In the genomic region with DNA sequence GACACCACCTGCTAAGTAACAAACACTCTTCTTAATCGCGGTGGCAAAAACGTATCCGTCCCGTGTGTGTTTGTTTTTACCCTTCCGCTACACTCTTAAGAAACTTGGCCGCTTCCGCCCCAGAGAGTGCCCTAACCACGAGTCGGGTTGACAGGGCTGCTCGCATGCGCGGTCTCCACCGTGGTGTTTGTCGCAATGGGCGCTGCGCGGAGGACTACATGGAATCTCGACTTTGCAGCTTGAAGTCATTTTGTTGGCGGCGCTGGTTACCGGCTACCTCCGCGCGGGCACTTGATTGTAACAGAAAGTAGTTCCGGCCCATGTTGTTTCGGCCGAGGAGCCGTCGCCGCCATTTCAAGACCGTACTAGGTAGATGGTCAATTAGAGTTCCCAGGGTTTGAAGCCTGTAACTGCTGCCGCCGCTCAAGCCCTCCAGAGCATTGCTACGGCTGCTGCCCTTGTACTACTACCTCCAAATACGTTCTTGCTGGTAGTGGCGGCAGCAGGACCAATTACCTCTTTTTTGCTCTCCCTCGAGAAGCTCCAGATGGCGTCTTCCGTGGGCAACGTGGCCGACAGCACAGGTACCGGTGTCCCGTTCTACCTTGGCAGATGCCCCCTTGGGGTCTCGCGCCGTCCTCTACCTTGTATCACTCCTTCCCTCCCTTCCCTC, we compare ENCODE assay signal across 1 cellular context.
A peak's percentile ranks its signal among the peaks of the same experiment; 100 is the strongest.
TF ChIP-seq lines count a peak whose summit lies in the region.

OGT (plus strand) TSS at position 352 of the 673 bp plus-strand sequence; CDS start at position 548, 196 bp downstream.

TF ChIP-seq in K562, 482 proteins besides CTCF, POLR2A, EP300 and RAD21 (continued from another document and continues in another):
- TF ChIP-seq, protein P1, sequence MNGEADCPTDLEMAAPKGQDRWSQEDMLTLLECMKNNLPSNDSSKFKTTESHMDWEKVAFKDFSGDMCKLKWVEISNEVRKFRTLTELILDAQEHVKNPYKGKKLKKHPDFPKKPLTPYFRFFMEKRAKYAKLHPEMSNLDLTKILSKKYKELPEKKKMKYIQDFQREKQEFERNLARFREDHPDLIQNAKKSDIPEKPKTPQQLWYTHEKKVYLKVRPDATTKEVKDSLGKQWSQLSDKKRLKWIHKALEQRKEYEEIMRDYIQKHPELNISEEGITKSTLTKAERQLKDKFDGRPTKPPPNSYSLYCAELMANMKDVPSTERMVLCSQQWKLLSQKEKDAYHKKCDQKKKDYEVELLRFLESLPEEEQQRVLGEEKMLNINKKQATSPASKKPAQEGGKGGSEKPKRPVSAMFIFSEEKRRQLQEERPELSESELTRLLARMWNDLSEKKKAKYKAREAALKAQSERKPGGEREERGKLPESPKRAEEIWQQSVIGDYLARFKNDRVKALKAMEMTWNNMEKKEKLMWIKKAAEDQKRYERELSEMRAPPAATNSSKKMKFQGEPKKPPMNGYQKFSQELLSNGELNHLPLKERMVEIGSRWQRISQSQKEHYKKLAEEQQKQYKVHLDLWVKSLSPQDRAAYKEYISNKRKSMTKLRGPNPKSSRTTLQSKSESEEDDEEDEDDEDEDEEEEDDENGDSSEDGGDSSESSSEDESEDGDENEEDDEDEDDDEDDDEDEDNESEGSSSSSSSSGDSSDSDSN (IDR thresholded peaks at IDR 0.05; ENCODE audit: borderline replicate concordance in 1 of 2, low read depth in 2 of 2, low read length in 2 of 2): 0 out of 4 replicates have a peak, but pooled peaks of 1 of the 2 experiments have one; percentile 76
- TF ChIP-seq PHTF2 (CRISPR knock-in tag; IDR thresholded peaks at IDR 0.05): no peak
- TF ChIP-seq SMARCA5 (IDR thresholded peaks at IDR 0.05): no peak
- TF ChIP-seq, protein P2, sequence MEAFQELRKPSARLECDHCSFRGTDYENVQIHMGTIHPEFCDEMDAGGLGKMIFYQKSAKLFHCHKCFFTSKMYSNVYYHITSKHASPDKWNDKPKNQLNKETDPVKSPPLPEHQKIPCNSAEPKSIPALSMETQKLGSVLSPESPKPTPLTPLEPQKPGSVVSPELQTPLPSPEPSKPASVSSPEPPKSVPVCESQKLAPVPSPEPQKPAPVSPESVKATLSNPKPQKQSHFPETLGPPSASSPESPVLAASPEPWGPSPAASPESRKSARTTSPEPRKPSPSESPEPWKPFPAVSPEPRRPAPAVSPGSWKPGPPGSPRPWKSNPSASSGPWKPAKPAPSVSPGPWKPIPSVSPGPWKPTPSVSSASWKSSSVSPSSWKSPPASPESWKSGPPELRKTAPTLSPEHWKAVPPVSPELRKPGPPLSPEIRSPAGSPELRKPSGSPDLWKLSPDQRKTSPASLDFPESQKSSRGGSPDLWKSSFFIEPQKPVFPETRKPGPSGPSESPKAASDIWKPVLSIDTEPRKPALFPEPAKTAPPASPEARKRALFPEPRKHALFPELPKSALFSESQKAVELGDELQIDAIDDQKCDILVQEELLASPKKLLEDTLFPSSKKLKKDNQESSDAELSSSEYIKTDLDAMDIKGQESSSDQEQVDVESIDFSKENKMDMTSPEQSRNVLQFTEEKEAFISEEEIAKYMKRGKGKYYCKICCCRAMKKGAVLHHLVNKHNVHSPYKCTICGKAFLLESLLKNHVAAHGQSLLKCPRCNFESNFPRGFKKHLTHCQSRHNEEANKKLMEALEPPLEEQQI (IDR thresholded peaks at IDR 0.05): no peak
- no peak for TF ChIP-seq ZNF324 (CRISPR knock-in tag; IDR thresholded peaks at IDR 0.05)
- no peak for TF ChIP-seq CBFA2T2 (conservative IDR thresholded peaks at IDR 0.05)
- TF ChIP-seq ZZZ3 (IDR thresholded peaks at IDR 0.05): no peak; the same call in 1 of the 2 replicates
- TF ChIP-seq MAFK (IDR thresholded peaks at IDR 0.05; ENCODE audit: low read length): peak; percentile 35; the same call in 1 of the 2 replicates
- TF ChIP-seq, protein P3, sequence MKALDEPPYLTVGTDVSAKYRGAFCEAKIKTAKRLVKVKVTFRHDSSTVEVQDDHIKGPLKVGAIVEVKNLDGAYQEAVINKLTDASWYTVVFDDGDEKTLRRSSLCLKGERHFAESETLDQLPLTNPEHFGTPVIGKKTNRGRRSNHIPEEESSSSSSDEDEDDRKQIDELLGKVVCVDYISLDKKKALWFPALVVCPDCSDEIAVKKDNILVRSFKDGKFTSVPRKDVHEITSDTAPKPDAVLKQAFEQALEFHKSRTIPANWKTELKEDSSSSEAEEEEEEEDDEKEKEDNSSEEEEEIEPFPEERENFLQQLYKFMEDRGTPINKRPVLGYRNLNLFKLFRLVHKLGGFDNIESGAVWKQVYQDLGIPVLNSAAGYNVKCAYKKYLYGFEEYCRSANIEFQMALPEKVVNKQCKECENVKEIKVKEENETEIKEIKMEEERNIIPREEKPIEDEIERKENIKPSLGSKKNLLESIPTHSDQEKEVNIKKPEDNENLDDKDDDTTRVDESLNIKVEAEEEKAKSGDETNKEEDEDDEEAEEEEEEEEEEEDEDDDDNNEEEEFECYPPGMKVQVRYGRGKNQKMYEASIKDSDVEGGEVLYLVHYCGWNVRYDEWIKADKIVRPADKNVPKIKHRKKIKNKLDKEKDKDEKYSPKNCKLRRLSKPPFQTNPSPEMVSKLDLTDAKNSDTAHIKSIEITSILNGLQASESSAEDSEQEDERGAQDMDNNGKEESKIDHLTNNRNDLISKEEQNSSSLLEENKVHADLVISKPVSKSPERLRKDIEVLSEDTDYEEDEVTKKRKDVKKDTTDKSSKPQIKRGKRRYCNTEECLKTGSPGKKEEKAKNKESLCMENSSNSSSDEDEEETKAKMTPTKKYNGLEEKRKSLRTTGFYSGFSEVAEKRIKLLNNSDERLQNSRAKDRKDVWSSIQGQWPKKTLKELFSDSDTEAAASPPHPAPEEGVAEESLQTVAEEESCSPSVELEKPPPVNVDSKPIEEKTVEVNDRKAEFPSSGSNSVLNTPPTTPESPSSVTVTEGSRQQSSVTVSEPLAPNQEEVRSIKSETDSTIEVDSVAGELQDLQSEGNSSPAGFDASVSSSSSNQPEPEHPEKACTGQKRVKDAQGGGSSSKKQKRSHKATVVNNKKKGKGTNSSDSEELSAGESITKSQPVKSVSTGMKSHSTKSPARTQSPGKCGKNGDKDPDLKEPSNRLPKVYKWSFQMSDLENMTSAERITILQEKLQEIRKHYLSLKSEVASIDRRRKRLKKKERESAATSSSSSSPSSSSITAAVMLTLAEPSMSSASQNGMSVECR (CRISPR knock-in tag; IDR thresholded peaks at IDR 0.05): no peak
- no peak for TF ChIP-seq ZNF134 (CRISPR knock-in tag; conservative IDR thresholded peaks at IDR 0.05)
- no peak for TF ChIP-seq RBM17 (IDR thresholded peaks at IDR 0.05; ENCODE audit: borderline replicate concordance, low read depth, low read length)
- TF ChIP-seq KLF16 (IDR thresholded peaks at IDR 0.05): no peak
- no peak for TF ChIP-seq DDX20 (tag; IDR thresholded peaks at IDR 0.05; ENCODE audit: low read depth)
- TF ChIP-seq ZNF212 (CRISPR knock-in tag; IDR thresholded peaks at IDR 0.05): no peak
- TF ChIP-seq YY1 (IDR thresholded peaks at IDR 0.05; ENCODE audit: borderline replicate concordance in 1 of 3, control insufficient read depth in 1 of 3, extremely low read depth in 1 of 3, insufficient read depth in 3 of 3, insufficient read length in 1 of 3, insufficient replicate concordance in 2 of 3, low read depth in 1 of 3, low read length in 2 of 3): peak; percentile 76 to 96 (median 92)
- TF ChIP-seq CREM (IDR thresholded peaks at IDR 0.05; ENCODE audit: low read depth): peak; percentile 89
- TF ChIP-seq, protein P4, sequence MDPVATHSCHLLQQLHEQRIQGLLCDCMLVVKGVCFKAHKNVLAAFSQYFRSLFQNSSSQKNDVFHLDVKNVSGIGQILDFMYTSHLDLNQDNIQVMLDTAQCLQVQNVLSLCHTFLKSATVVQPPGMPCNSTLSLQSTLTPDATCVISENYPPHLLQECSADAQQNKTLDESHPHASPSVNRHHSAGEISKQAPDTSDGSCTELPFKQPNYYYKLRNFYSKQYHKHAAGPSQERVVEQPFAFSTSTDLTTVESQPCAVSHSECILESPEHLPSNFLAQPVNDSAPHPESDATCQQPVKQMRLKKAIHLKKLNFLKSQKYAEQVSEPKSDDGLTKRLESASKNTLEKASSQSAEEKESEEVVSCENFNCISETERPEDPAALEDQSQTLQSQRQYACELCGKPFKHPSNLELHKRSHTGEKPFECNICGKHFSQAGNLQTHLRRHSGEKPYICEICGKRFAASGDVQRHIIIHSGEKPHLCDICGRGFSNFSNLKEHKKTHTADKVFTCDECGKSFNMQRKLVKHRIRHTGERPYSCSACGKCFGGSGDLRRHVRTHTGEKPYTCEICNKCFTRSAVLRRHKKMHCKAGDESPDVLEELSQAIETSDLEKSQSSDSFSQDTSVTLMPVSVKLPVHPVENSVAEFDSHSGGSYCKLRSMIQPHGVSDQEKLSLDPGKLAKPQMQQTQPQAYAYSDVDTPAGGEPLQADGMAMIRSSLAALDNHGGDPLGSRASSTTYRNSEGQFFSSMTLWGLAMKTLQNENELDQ (CRISPR knock-in tag; IDR thresholded peaks at IDR 0.05; ENCODE audit: borderline replicate concordance): no peak
- TF ChIP-seq, protein P5, sequence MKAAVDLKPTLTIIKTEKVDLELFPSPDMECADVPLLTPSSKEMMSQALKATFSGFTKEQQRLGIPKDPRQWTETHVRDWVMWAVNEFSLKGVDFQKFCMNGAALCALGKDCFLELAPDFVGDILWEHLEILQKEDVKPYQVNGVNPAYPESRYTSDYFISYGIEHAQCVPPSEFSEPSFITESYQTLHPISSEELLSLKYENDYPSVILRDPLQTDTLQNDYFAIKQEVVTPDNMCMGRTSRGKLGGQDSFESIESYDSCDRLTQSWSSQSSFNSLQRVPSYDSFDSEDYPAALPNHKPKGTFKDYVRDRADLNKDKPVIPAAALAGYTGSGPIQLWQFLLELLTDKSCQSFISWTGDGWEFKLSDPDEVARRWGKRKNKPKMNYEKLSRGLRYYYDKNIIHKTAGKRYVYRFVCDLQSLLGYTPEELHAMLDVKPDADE (conservative IDR thresholded peaks at IDR 0.05; ENCODE audit: control insufficient read depth, low read depth, low read length): peak; percentile 83; the same call in 1 of the 2 replicates
- no peak for TF ChIP-seq NFXL1 (CRISPR knock-in tag; IDR thresholded peaks at IDR 0.05)
- TF ChIP-seq HMG20B (CRISPR knock-in tag; IDR thresholded peaks at IDR 0.05): no peak
- TF ChIP-seq ZKSCAN1 (IDR thresholded peaks at IDR 0.05; ENCODE audit: low read depth, low read length): peak; percentile 70; the same call in 1 of the 2 replicates
- no peak for TF ChIP-seq ZNF586 (CRISPR knock-in tag; conservative IDR thresholded peaks at IDR 0.05)
- no peak; the same call in 1 of the 2 replicates for TF ChIP-seq NR2C1 (IDR thresholded peaks at IDR 0.05)
- no peak for TF ChIP-seq NR2C1 (tag; IDR thresholded peaks at IDR 0.05)
- no peak for TF ChIP-seq ZNF143 (CRISPR knock-in tag; IDR thresholded peaks at IDR 0.05)
- no peak for TF ChIP-seq ZSCAN29 (IDR thresholded peaks at IDR 0.05)
- TF ChIP-seq L3MBTL2 (IDR thresholded peaks at IDR 0.05): peak; percentile 58
- peak in 1 of 2 experiments; percentile 54; a peak in 1 of 4 replicates for TF ChIP-seq ZMIZ1 (IDR thresholded peaks at IDR 0.05; ENCODE audit: low read depth in 2 of 2, low read length in 2 of 2)
- TF ChIP-seq NCOA1 (IDR thresholded peaks at IDR 0.05; ENCODE audit: low read depth): 0 out of 2 replicates have a peak, but pooled peaks have one; percentile 34
- TF ChIP-seq PHF8 (IDR thresholded peaks at IDR 0.05; ENCODE audit: borderline replicate concordance, low read length): peak; percentile 83; the same call in 1 of the 2 replicates
- TF ChIP-seq ZNF609 (CRISPR knock-in tag; IDR thresholded peaks at IDR 0.05; ENCODE audit: borderline replicate concordance): 0 out of 2 replicates have a peak, but pooled peaks have one; percentile 31
